14 cellular contexts compared by ENCODE assay signal in the genomic region with DNA sequence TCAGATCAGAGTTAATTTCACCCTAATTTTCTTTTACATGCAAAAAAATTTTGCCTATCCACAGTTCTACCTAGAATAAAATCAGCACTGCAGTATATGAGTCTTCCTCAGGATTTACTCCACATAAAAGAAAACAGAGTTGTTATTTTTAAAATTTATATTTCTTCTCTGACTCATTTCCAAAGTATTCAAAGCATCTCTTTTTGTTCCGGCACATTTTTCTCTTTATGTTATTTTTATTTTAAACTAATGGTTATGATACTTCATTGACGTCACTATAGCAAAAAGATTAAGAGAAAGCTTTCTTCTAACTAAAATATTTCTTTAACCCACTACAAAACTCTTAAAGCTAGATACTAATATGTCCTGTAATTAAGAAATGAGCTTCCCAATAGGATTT.
DNase-seq lines count a peak whose midpoint lies in the region; ATAC-seq and TF ChIP-seq lines count a peak whose summit lies in the region.
"Had no signal": no experiment of that assay in that cellular context is flagged by ENCODE, and none has a peak within 500 bp of the region (broad histone marks: within the 10 kb centered on the region; RNA-seq: fewer than 3 reads in every experiment).

No MANE protein-coding gene starts in this region.

- TF ChIP-seq CTCF in fibroblast of mammary gland (conservative IDR thresholded peaks at IDR 0.05; ENCODE audit: control insufficient read depth, insufficient read depth, low read depth, low read length) (no peak), neural progenitor cell (IDR thresholded peaks at IDR 0.05) (no peak)

- H3K27ac Mint-ChIP-seq in neural progenitor cell, result peak overlapping the region; percentile 80
- H3K27ac Mint-ChIP-seq: IgD-negative memory B cell had no signal

- H2AFZ ChIP-seq in neural progenitor cell (replicated peaks), result no peak overlapping the region

- peak overlapping the region in 1 of 10 experiments; percentile 35; a peak in 3 of 20 replicates for H3K4me3 ChIP-seq in BLaER1 treated with 17β-estradiol and CSF1 and Interleukin-3, amounts not matched to agents 10 nM and 100 nM
- H3K4me3 ChIP-seq in SJSA1 (no peak overlapping the region), fibroblast of mammary gland (ENCODE audit: control insufficient read depth, low read depth, low read length) (no peak overlapping the region), neural progenitor cell (no peak overlapping the region)
- H3K4me3 ChIP-seq: psoas muscle, tibial nerve had no signal

- H3K9ac ChIP-seq in BLaER1 treated with 17β-estradiol and CSF1 and Interleukin-3, amounts not matched to agents 10 nM and 100 nM, result no peak overlapping the region; a peak in 1 of 22 replicates
- no peak overlapping the region for H3K9ac ChIP-seq in neural progenitor cell

- peaks cover 54% of the 10 kb centered on the region for H3K4me1 Mint-ChIP-seq in neural progenitor cell
- H3K4me1 Mint-ChIP-seq: IgD-negative memory B cell had no signal

- H3K27me3 Mint-ChIP-seq in neural progenitor cell (ENCODE audit: insufficient read depth, low read depth), result no peaks in the 10 kb centered on the region

- no peaks in the 10 kb centered on the region for H3K36me3 ChIP-seq in BLaER1 treated with 17β-estradiol and CSF1 and Interleukin-3, amounts not matched to agents 10 nM and 100 nM
- H3K36me3 ChIP-seq in SJSA1 (no peaks in the 10 kb centered on the region), neural progenitor cell (no peaks in the 10 kb centered on the region)
- H3K36me3 ChIP-seq: tibial nerve had no signal

- peak in 1 of 2 experiments; percentile 69 for DNase-seq in SJSA1 (ENCODE audit: low read depth in 1 of 2, low spot score in 2 of 2)
- peak; percentile 24 for DNase-seq in fibroblast of mammary gland (ENCODE audit: low read depth)
- no peak for DNase-seq in neural progenitor cell (ENCODE audit: low spot score)
- no peak for DNase-seq in KBM-7
- no peak for DNase-seq in GF-D8 (lab: John Stamatoyannopoulos, UW)
- DNase-seq: C1 segment of cervical spinal cord, NCI-H1105 treated with DMSO at 0.1 percent for 48 hours, NCI-H345, psoas muscle had no signal

- H3K9me3 ChIP-seq in BLaER1 treated with 17β-estradiol and CSF1 and Interleukin-3, amounts not matched to agents 10 nM and 100 nM (replicated peaks in 1 of 11), result no peaks in the 10 kb centered on the region
- no peaks in the 10 kb centered on the region for H3K9me3 ChIP-seq in SJSA1 (replicated peaks)
- no peaks in the 10 kb centered on the region for H3K9me3 ChIP-seq in neural progenitor cell (ENCODE audit: low read depth)
- H3K9me3 ChIP-seq: psoas muscle, tibial nerve had no signal

- H3K79me2 ChIP-seq in neural progenitor cell (ENCODE audit: low read depth), result no peaks in the 10 kb centered on the region

- in situ Hi-C loops in KBM-7 (cut with MboI; ENCODE audit: low pct_unique_long_range_greater_than_20kb, low sequenced_read_pairs), result no loop called here

- H3K27ac ChIP-seq in BLaER1 treated with 17β-estradiol and CSF1 and Interleukin-3, amounts not matched to agents 10 nM and 100 nM, result peak overlapping the region in 2 of 11 experiments; percentile 59 to 68; a peak in 3 of 22 replicates
- peak overlapping the region; percentile 86 for H3K27ac ChIP-seq in SJSA1
- H3K27ac ChIP-seq in neural progenitor cell, result no peak overlapping the region
- H3K27ac ChIP-seq: psoas muscle, tibial nerve had no signal

- peak overlapping the region; percentile 62 to 85 (median 76); a peak in 18 of 22 replicates for H3K4me2 ChIP-seq in BLaER1 treated with 17β-estradiol and CSF1 and Interleukin-3, amounts not matched to agents 10 nM and 100 nM
- H3K4me2 ChIP-seq in neural progenitor cell, result no peak overlapping the region

- H3K4me3 Mint-ChIP-seq in neural progenitor cell, result peak overlapping the region; percentile 24
- H3K4me3 Mint-ChIP-seq: IgD-negative memory B cell had no signal

- H3F3A ChIP-seq in neural progenitor cell (ENCODE audit: low read depth), result peaks cover 5% of the 10 kb centered on the region

- ATAC-seq in GM18519 (IDR thresholded peaks at IDR 0.05; ENCODE audit: low FRiP score, unreplicated experiment) (no peak), GM19395 (IDR thresholded peaks at IDR 0.05; ENCODE audit: unreplicated experiment) (no peak)
- ATAC-seq: psoas muscle had no signal

- no peaks in the 10 kb centered on the region for H3K9me3 Mint-ChIP-seq in neural progenitor cell
- H3K9me3 Mint-ChIP-seq: IgD-negative memory B cell had no signal

- no peaks in the 10 kb centered on the region for H4K20me1 ChIP-seq in BLaER1 treated with 17β-estradiol and CSF1 and Interleukin-3, amounts not matched to agents 10 nM and 100 nM
- H4K20me1 ChIP-seq in neural progenitor cell (ENCODE audit: low read depth), result peaks cover 5% of the 10 kb centered on the region

- H3K36me3 Mint-ChIP-seq in neural progenitor cell, result no peaks in the 10 kb centered on the region
- H3K36me3 Mint-ChIP-seq: IgD-negative memory B cell had no signal

- H3K4me1 ChIP-seq in BLaER1 treated with 17β-estradiol and CSF1 and Interleukin-3, amounts not matched to agents 10 nM and 100 nM, result peaks cover 26 to 73% (median 56%) of the 10 kb centered on the region in 10 experiments
- H3K4me1 ChIP-seq in SJSA1 (replicated peaks) (peaks cover 45% of the 10 kb centered on the region), neural progenitor cell (peaks cover 21% of the 10 kb centered on the region)
- H3K4me1 ChIP-seq: psoas muscle had no signal

- H3K27me3 ChIP-seq in BLaER1 treated with 17β-estradiol and CSF1 and Interleukin-3, amounts not matched to agents 10 nM and 100 nM, result no peaks in the 10 kb centered on the region
- H3K27me3 ChIP-seq in SJSA1 (replicated peaks), result no peaks in the 10 kb centered on the region
- no peaks in the 10 kb centered on the region for H3K27me3 ChIP-seq in neural progenitor cell
- H3K27me3 ChIP-seq: tibial nerve had no signal
